ENCODE assay signal across 8 cellular contexts in the genomic region with DNA sequence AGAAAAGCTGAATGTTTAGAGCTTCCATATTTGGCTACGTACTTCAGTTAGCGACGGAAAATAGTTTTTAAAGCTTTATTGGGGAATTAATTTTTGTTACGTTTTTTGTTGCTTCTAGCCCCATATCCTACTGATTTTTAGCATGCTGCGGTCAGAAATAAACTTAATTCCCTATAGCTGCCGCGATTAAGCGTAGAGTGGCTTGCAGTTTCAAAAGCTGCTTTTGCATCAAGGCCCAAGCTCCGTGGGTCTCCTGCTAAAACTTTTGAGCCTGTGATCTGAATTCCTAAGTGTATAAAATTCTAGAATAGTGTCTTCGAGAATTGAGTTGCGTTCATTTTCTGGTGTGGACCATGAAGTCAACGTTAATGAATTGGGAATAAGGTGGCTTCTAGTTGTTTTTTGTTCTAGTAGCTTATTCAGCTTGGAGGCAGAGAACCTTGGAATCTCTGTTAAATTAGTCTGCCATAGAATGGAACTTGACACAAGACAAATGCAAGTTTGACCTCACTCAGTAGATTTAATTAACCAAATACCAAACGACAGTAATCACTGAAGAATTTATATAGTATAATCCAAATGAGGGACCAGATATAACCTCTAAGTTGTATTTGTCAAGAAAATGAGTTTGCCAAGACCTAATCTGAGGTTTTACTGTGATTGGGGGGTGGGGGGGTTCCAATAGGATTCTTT. TPM values are rescaled to one million over a fixed set of nuclear protein-coding genes. Genes with fewer than 3 reads are reported as not detected.
DNase-seq lines count a peak whose midpoint lies in the region; ATAC-seq and TF ChIP-seq lines count a peak whose summit lies in the region.

No MANE protein-coding gene starts in this region.

- peaks cover 6% of the 10 kb centered on the region; the same call in 1 of the 2 replicates for H3K36me3 ChIP-seq in OCI-LY1 (ENCODE audit: insufficient read depth, low read length)
- H3K36me3 ChIP-seq in neural cell (ENCODE audit: insufficient read depth, low read length): no peaks in the 10 kb centered on the region

- peak overlapping the region; percentile 78 for H3K4me2 ChIP-seq in OCI-LY1 (ENCODE audit: low read length)
- H3K4me2 ChIP-seq in neural cell (ENCODE audit: low read length): peak overlapping the region; percentile 81

- H3K9me3 Mint-ChIP-seq in effector memory CD8-positive, alpha-beta T cell: no peaks in the 10 kb centered on the region

- no peak for DNase-seq in effector memory CD8-positive, alpha-beta T cell
- DNase-seq in GM19240 (ENCODE audit: insufficient read length, low spot score): no peak

- peak overlapping the region; percentile 93 to 99 for H3K4me3 Mint-ChIP-seq in effector memory CD8-positive, alpha-beta T cell

- H3K9me3 ChIP-seq in OCI-LY1 (ENCODE audit: low read length) (no peaks in the 10 kb centered on the region), neural cell (ENCODE audit: low read length) (no peaks in the 10 kb centered on the region)

- H3K27ac Mint-ChIP-seq in effector memory CD8-positive, alpha-beta T cell: peak overlapping the region; percentile 99

- peaks cover 33% of the 10 kb centered on the region for H3K4me1 ChIP-seq in OCI-LY1 (ENCODE audit: insufficient read depth, low read length, severe bottlenecking)

- no peak for TF ChIP-seq EP300 in neural cell (conservative IDR thresholded peaks at IDR 0.05; ENCODE audit: poor library complexity, severe bottlenecking)

- ATAC-seq in effector memory CD8-positive, alpha-beta T cell (replicated peaks): no peak
- ATAC-seq in HG02588 (IDR thresholded peaks at IDR 0.05; ENCODE audit: unreplicated experiment) (no peak), HG02852 (IDR thresholded peaks at IDR 0.05; ENCODE audit: unreplicated experiment) (no peak), HG03469 (IDR thresholded peaks at IDR 0.05; ENCODE audit: unreplicated experiment) (no peak)

- no peaks in the 10 kb centered on the region for H3K27me3 ChIP-seq in OCI-LY1 (ENCODE audit: insufficient read depth, low read length)
- H3K27me3 ChIP-seq in neural cell (ENCODE audit: insufficient read depth, low read depth, low read length): no peaks in the 10 kb centered on the region

- no peaks in the 10 kb centered on the region for H3K27me3 Mint-ChIP-seq in effector memory CD8-positive, alpha-beta T cell

- H4K20me1 ChIP-seq in OCI-LY1 (ENCODE audit: insufficient read depth, low read length) (no peaks in the 10 kb centered on the region), neural cell (ENCODE audit: insufficient read depth) (no peaks in the 10 kb centered on the region)

- H3K9ac ChIP-seq in OCI-LY1 (ENCODE audit: low read length) (peak overlapping the region; percentile 74), neural cell (ENCODE audit: low read length) (peak overlapping the region; percentile 84)

- H3F3A ChIP-seq in OCI-LY1 (ENCODE audit: insufficient read depth, low read length): no peaks in the 10 kb centered on the region
- peaks cover 4% of the 10 kb centered on the region for H3F3A ChIP-seq in neural cell (ENCODE audit: insufficient read depth, low read length, poor library complexity, severe bottlenecking)

- H3K79me2 ChIP-seq in OCI-LY1 (ENCODE audit: insufficient read depth, low read length) (peaks cover 59% of the 10 kb centered on the region), neural cell (replicated peaks; ENCODE audit: insufficient read depth, low read length) (peaks cover 51% of the 10 kb centered on the region)

- TF ChIP-seq CTCF in C4-2B (conservative IDR thresholded peaks at IDR 0.05): no peak
- no peak for TF ChIP-seq CTCF in OCI-LY1 (IDR thresholded peaks at IDR 0.05; ENCODE audit: low read length)
- TF ChIP-seq CTCF in neural cell (IDR thresholded peaks at IDR 0.05; ENCODE audit: poor library complexity, severe bottlenecking): no peak

- H3K36me3 Mint-ChIP-seq in effector memory CD8-positive, alpha-beta T cell (ENCODE audit: insufficient read depth): peaks cover 19% of the 10 kb centered on the region

- peak overlapping the region; percentile 75 for H3K4me3 ChIP-seq in OCI-LY1 (ENCODE audit: low read depth, low read length, poor library complexity, severe bottlenecking)
- H3K4me3 ChIP-seq in neural cell (ENCODE audit: low read length): peak overlapping the region; percentile 89

- H3K27ac ChIP-seq in C4-2B (peak overlapping the region; percentile 97), OCI-LY1 (ENCODE audit: low read depth, low read length, poor library complexity, severe bottlenecking) (no peak overlapping the region), neural cell (ENCODE audit: low read length) (peak overlapping the region; percentile 83)

- H2AFZ ChIP-seq in OCI-LY1 (ENCODE audit: low read length): no peak overlapping the region
- H2AFZ ChIP-seq in neural cell (ENCODE audit: low read depth, low read length): peak overlapping the region; percentile 85

- H3K9me2 ChIP-seq in OCI-LY1 (ENCODE audit: low read depth, low read length) (no peaks in the 10 kb centered on the region), neural cell (ENCODE audit: insufficient read depth, low read length) (no peaks in the 10 kb centered on the region)

- TF ChIP-seq RAD21 in neural cell (conservative IDR thresholded peaks at IDR 0.05): no peak

- peaks cover 27 to 46% of the 10 kb centered on the region in 2 donors for H3K4me1 Mint-ChIP-seq in effector memory CD8-positive, alpha-beta T cell (ENCODE audit: low read depth in 2 of 2)

TF ChIP-seq in neural cell, 6 proteins besides CTCF, POLR2A, EP300 and RAD21:
- TF ChIP-seq, protein P1, sequence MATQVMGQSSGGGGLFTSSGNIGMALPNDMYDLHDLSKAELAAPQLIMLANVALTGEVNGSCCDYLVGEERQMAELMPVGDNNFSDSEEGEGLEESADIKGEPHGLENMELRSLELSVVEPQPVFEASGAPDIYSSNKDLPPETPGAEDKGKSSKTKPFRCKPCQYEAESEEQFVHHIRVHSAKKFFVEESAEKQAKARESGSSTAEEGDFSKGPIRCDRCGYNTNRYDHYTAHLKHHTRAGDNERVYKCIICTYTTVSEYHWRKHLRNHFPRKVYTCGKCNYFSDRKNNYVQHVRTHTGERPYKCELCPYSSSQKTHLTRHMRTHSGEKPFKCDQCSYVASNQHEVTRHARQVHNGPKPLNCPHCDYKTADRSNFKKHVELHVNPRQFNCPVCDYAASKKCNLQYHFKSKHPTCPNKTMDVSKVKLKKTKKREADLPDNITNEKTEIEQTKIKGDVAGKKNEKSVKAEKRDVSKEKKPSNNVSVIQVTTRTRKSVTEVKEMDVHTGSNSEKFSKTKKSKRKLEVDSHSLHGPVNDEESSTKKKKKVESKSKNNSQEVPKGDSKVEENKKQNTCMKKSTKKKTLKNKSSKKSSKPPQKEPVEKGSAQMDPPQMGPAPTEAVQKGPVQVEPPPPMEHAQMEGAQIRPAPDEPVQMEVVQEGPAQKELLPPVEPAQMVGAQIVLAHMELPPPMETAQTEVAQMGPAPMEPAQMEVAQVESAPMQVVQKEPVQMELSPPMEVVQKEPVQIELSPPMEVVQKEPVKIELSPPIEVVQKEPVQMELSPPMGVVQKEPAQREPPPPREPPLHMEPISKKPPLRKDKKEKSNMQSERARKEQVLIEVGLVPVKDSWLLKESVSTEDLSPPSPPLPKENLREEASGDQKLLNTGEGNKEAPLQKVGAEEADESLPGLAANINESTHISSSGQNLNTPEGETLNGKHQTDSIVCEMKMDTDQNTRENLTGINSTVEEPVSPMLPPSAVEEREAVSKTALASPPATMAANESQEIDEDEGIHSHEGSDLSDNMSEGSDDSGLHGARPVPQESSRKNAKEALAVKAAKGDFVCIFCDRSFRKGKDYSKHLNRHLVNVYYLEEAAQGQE (IDR thresholded peaks at IDR 0.05; ENCODE audit: borderline replicate concordance): no peak
- no peak for TF ChIP-seq TAF1 (IDR thresholded peaks at IDR 0.05; ENCODE audit: low read depth)
- no peak for TF ChIP-seq POLR2AphosphoS5 (IDR thresholded peaks at IDR 0.05)
- TF ChIP-seq SMC3 (conservative IDR thresholded peaks at IDR 0.05; ENCODE audit: poor library complexity): no peak
- no peak for TF ChIP-seq EZH2 (IDR thresholded peaks at IDR 0.05; ENCODE audit: borderline replicate concordance, insufficient read depth, low read length, poor library complexity, severe bottlenecking)

RNA-seq across cellular contexts. Expression of gene CALU, which starts 1.0 kb away (rescaled TPM):
- polyA plus RNA-seq in neural cell: 31.8 and 38.1 TPM in 2 replicates
- polyA minus RNA-seq in neural cell: 45.0 and 55.5 TPM in 2 replicates

RNA-seq across cellular contexts. Expression of gene OPN1SW, which starts 35.5 kb away (rescaled TPM):
- 1.2 and 1.9 TPM in 2 replicates for polyA plus RNA-seq in neural cell
- not detected in 2 replicates for polyA minus RNA-seq in neural cell

RNA-seq across cellular contexts. Expression of gene CCDC136, which starts 51.6 kb away (rescaled TPM):
- 41.3 and 42.5 TPM in 2 replicates for polyA plus RNA-seq in neural cell
- polyA minus RNA-seq in neural cell: 45.5 and 71.2 TPM in 2 replicates
